1 cellular context compared by ENCODE assay signal in the genomic region with DNA sequence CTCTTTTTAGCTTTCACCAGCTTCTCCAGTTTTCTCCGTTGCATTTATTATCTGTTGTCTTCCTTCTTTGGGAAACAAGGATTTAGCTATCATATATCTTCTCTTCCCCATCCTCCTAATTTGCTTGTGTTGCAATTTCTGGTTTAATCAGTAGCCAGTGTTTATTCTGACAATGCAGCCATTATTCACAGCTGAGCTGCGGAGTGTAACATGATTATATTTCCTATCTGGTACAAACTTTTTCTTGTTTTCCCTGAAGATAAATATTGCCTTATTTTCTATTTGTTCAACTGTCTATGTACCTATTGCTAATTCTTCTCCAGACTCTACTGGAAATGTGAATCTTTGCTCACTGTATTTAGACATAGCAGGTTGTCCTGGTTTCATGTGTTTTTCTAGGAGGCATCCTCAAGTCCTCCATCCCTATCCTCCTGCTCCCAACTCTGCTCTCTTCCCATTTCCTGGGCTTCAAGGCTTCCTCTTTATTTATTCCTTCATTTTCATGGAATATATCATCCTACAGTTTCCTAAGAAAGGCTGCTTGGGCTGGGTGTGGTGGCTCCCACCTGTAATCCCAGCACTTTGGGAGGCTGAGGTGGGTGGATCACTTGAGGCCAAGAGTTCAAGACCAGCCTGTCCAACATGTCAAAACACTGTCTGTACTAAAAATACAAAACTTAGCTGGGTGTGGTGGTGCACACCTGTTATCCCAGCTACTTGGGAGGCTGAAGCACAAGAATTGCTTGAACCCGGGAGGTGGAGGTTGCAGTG.
TF ChIP-seq lines count a peak whose summit lies in the region.

No MANE protein-coding gene starts in this region.

TF ChIP-seq in HepG2, 621 proteins besides CTCF, POLR2A, EP300 and RAD21 (continued from another document):
- no peak for TF ChIP-seq ZNF10 (CRISPR knock-in tag; IDR thresholded peaks at IDR 0.05; ENCODE audit: borderline replicate concordance, low read depth)
- TF ChIP-seq, protein P1, sequence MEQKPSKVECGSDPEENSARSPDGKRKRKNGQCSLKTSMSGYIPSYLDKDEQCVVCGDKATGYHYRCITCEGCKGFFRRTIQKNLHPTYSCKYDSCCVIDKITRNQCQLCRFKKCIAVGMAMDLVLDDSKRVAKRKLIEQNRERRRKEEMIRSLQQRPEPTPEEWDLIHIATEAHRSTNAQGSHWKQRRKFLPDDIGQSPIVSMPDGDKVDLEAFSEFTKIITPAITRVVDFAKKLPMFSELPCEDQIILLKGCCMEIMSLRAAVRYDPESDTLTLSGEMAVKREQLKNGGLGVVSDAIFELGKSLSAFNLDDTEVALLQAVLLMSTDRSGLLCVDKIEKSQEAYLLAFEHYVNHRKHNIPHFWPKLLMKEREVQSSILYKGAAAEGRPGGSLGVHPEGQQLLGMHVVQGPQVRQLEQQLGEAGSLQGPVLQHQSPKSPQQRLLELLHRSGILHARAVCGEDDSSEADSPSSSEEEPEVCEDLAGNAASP (CRISPR knock-in tag; IDR thresholded peaks at IDR 0.05; ENCODE audit: borderline replicate concordance) = peak; percentile 44; the same call in 1 of the 2 replicates
- TF ChIP-seq EED (CRISPR knock-in tag; IDR thresholded peaks at IDR 0.05) = no peak
- TF ChIP-seq, protein P2, sequence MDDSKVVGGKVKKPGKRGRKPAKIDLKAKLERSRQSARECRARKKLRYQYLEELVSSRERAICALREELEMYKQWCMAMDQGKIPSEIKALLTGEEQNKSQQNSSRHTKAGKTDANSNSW (CRISPR knock-in tag; IDR thresholded peaks at IDR 0.05; ENCODE audit: borderline replicate concordance) = no peak
- TF ChIP-seq, protein P3, sequence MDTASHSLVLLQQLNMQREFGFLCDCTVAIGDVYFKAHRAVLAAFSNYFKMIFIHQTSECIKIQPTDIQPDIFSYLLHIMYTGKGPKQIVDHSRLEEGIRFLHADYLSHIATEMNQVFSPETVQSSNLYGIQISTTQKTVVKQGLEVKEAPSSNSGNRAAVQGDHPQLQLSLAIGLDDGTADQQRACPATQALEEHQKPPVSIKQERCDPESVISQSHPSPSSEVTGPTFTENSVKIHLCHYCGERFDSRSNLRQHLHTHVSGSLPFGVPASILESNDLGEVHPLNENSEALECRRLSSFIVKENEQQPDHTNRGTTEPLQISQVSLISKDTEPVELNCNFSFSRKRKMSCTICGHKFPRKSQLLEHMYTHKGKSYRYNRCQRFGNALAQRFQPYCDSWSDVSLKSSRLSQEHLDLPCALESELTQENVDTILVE (CRISPR knock-in tag; IDR thresholded peaks at IDR 0.05) = peak; percentile 55
- TF ChIP-seq KDM6A (CRISPR knock-in tag; IDR thresholded peaks at IDR 0.05; ENCODE audit: low read depth) = peak; percentile 68; the same call in 1 of the 2 replicates
- TF ChIP-seq MIXL1 (CRISPR knock-in tag; IDR thresholded peaks at IDR 0.05) = peak; percentile 97
- no peak for TF ChIP-seq AKAP8 (CRISPR knock-in tag; IDR thresholded peaks at IDR 0.05)
- no peak for TF ChIP-seq ZFP62 (CRISPR knock-in tag; IDR thresholded peaks at IDR 0.05)
- TF ChIP-seq ELF3 (CRISPR knock-in tag; IDR thresholded peaks at IDR 0.05) = peak; percentile 94
- TF ChIP-seq ZNF225 (CRISPR knock-in tag; IDR thresholded peaks at IDR 0.05) = no peak
- TF ChIP-seq MYC (CRISPR knock-in tag; IDR thresholded peaks at IDR 0.05; ENCODE audit: borderline replicate concordance) = no peak
- TF ChIP-seq ZNF124 (CRISPR knock-in tag; IDR thresholded peaks at IDR 0.05) = no peak
- TF ChIP-seq CREM (IDR thresholded peaks at IDR 0.05) = peak; percentile 80
- no peak for TF ChIP-seq CREM (CRISPR knock-in tag; IDR thresholded peaks at IDR 0.05)
- 0 out of 2 replicates have a peak, but pooled peaks have one; percentile 60 for TF ChIP-seq SNAPC2 (CRISPR knock-in tag; IDR thresholded peaks at IDR 0.05)
- TF ChIP-seq SP1 (IDR thresholded peaks at IDR 0.05) = no peak
- TF ChIP-seq SP1 (CRISPR knock-in tag; IDR thresholded peaks at IDR 0.05) = no peak
- TF ChIP-seq ZNF557 (CRISPR knock-in tag; IDR thresholded peaks at IDR 0.05) = no peak
- peak; percentile 45; the same call in 1 of the 2 replicates for TF ChIP-seq ZNF816 (CRISPR knock-in tag; IDR thresholded peaks at IDR 0.05; ENCODE audit: borderline replicate concordance)
- TF ChIP-seq ZNF224 (CRISPR knock-in tag; IDR thresholded peaks at IDR 0.05) = no peak
- TF ChIP-seq, protein P4, sequence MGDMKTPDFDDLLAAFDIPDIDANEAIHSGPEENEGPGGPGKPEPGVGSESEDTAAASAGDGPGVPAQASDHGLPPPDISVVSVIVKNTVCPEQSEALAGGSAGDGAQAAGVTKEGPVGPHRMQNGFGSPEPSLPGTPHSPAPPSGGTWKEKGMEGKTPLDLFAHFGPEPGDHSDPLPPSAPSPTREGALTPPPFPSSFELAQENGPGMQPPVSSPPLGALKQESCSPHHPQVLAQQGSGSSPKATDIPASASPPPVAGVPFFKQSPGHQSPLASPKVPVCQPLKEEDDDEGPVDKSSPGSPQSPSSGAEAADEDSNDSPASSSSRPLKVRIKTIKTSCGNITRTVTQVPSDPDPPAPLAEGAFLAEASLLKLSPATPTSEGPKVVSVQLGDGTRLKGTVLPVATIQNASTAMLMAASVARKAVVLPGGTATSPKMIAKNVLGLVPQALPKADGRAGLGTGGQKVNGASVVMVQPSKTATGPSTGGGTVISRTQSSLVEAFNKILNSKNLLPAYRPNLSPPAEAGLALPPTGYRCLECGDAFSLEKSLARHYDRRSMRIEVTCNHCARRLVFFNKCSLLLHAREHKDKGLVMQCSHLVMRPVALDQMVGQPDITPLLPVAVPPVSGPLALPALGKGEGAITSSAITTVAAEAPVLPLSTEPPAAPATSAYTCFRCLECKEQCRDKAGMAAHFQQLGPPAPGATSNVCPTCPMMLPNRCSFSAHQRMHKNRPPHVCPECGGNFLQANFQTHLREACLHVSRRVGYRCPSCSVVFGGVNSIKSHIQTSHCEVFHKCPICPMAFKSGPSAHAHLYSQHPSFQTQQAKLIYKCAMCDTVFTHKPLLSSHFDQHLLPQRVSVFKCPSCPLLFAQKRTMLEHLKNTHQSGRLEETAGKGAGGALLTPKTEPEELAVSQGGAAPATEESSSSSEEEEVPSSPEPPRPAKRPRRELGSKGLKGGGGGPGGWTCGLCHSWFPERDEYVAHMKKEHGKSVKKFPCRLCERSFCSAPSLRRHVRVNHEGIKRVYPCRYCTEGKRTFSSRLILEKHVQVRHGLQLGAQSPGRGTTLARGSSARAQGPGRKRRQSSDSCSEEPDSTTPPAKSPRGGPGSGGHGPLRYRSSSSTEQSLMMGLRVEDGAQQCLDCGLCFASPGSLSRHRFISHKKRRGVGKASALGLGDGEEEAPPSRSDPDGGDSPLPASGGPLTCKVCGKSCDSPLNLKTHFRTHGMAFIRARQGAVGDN (CRISPR knock-in tag; IDR thresholded peaks at IDR 0.05) = no peak
- no peak for TF ChIP-seq HNRNPK (IDR thresholded peaks at IDR 0.05; ENCODE audit: low read depth, low read length, poor library complexity, severe bottlenecking)
- TF ChIP-seq NR3C1 (CRISPR knock-in tag; IDR thresholded peaks at IDR 0.05) = no peak
- TF ChIP-seq, protein P5, sequence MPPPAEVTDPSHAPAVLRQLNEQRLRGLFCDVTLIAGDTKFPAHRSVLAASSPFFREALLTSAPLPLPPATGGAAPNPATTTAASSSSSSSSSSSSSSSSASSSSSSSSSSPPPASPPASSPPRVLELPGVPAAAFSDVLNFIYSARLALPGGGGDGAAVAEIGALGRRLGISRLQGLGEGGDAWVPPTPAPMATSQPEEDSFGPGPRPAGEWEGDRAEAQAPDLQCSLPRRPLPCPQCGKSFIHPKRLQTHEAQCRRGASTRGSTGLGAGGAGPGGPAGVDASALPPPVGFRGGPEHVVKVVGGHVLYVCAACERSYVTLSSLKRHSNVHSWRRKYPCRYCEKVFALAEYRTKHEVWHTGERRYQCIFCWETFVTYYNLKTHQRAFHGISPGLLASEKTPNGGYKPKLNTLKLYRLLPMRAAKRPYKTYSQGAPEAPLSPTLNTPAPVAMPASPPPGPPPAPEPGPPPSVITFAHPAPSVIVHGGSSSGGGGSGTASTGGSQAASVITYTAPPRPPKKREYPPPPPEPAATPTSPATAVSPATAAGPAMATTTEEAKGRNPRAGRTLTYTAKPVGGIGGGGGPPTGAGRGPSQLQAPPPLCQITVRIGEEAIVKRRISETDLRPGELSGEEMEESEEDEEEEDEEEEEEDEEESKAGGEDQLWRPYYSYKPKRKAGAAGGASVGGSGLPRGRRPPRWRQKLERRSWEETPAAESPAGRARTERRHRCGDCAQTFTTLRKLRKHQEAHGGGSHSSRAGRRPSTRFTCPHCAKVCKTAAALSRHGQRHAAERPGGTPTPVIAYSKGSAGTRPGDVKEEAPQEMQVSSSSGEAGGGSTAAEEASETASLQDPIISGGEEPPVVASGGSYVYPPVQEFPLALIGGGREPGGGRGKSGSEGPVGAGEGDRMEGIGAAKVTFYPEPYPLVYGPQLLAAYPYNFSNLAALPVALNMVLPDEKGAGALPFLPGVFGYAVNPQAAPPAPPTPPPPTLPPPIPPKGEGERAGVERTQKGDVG (CRISPR knock-in tag; IDR thresholded peaks at IDR 0.05; ENCODE audit: borderline replicate concordance) = no peak
- no peak for TF ChIP-seq ZFP36 (IDR thresholded peaks at IDR 0.05; ENCODE audit: borderline replicate concordance, low read depth, low read length, partially characterized antibody)
- no peak for TF ChIP-seq MAFG (CRISPR knock-in tag; IDR thresholded peaks at IDR 0.05)
- no peak for TF ChIP-seq ZNF777 (CRISPR knock-in tag; IDR thresholded peaks at IDR 0.05)
- TF ChIP-seq KDM4B (CRISPR knock-in tag; IDR thresholded peaks at IDR 0.05) = no peak
- no peak for TF ChIP-seq ZNF550 (CRISPR knock-in tag; IDR thresholded peaks at IDR 0.05; ENCODE audit: borderline replicate concordance)
- no peak for TF ChIP-seq CBX5 (CRISPR knock-in tag; IDR thresholded peaks at IDR 0.05; ENCODE audit: borderline replicate concordance)
- no peak for TF ChIP-seq PAWR (CRISPR knock-in tag; IDR thresholded peaks at IDR 0.05; ENCODE audit: borderline replicate concordance)
- TF ChIP-seq MEIS2 (CRISPR knock-in tag; IDR thresholded peaks at IDR 0.05) = no peak
- no peak for TF ChIP-seq STAG1 (CRISPR knock-in tag; IDR thresholded peaks at IDR 0.05)
- TF ChIP-seq, protein P6, sequence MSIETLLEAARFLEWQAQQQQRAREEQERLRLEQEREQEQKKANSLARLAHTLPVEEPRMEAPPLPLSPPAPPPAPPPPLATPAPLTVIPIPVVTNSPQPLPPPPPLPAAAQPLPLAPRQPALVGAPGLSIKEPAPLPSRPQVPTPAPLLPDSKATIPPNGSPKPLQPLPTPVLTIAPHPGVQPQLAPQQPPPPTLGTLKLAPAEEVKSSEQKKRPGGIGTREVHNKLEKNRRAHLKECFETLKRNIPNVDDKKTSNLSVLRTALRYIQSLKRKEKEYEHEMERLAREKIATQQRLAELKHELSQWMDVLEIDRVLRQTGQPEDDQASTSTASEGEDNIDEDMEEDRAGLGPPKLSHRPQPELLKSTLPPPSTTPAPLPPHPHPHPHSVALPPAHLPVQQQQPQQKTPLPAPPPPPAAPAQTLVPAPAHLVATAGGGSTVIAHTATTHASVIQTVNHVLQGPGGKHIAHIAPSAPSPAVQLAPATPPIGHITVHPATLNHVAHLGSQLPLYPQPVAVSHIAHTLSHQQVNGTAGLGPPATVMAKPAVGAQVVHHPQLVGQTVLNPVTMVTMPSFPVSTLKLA (IDR thresholded peaks at IDR 0.05) = no peak
- TF ChIP-seq ADNP (CRISPR knock-in tag; IDR thresholded peaks at IDR 0.05) = peak; percentile 92
- peak; percentile 10; the same call in 1 of the 2 replicates for TF ChIP-seq ZNF264 (CRISPR knock-in tag; IDR thresholded peaks at IDR 0.05)
- no peak for TF ChIP-seq U2AF1 (optimal IDR thresholded peaks at IDR 0.05; ENCODE audit: low read depth, low read length)
- TF ChIP-seq, protein P7, sequence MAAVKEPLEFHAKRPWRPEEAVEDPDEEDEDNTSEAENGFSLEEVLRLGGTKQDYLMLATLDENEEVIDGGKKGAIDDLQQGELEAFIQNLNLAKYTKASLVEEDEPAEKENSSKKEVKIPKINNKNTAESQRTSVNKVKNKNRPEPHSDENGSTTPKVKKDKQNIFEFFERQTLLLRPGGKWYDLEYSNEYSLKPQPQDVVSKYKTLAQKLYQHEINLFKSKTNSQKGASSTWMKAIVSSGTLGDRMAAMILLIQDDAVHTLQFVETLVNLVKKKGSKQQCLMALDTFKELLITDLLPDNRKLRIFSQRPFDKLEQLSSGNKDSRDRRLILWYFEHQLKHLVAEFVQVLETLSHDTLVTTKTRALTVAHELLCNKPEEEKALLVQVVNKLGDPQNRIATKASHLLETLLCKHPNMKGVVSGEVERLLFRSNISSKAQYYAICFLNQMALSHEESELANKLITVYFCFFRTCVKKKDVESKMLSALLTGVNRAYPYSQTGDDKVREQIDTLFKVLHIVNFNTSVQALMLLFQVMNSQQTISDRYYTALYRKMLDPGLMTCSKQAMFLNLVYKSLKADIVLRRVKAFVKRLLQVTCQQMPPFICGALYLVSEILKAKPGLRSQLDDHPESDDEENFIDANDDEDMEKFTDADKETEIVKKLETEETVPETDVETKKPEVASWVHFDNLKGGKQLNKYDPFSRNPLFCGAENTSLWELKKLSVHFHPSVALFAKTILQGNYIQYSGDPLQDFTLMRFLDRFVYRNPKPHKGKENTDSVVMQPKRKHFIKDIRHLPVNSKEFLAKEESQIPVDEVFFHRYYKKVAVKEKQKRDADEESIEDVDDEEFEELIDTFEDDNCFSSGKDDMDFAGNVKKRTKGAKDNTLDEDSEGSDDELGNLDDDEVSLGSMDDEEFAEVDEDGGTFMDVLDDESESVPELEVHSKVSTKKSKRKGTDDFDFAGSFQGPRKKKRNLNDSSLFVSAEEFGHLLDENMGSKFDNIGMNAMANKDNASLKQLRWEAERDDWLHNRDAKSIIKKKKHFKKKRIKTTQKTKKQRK (IDR thresholded peaks at IDR 0.05; ENCODE audit: low read length) = no peak
- TF ChIP-seq, protein P8, sequence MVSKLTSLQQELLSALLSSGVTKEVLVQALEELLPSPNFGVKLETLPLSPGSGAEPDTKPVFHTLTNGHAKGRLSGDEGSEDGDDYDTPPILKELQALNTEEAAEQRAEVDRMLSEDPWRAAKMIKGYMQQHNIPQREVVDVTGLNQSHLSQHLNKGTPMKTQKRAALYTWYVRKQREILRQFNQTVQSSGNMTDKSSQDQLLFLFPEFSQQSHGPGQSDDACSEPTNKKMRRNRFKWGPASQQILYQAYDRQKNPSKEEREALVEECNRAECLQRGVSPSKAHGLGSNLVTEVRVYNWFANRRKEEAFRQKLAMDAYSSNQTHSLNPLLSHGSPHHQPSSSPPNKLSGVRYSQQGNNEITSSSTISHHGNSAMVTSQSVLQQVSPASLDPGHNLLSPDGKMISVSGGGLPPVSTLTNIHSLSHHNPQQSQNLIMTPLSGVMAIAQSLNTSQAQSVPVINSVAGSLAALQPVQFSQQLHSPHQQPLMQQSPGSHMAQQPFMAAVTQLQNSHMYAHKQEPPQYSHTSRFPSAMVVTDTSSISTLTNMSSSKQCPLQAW (CRISPR knock-in tag; IDR thresholded peaks at IDR 0.05) = peak; percentile 83; the same call in 1 of the 2 replicates
- TF ChIP-seq KAT7 (CRISPR knock-in tag; IDR thresholded peaks at IDR 0.05; ENCODE audit: borderline replicate concordance) = no peak
- no peak for TF ChIP-seq SRSF9 (IDR thresholded peaks at IDR 0.05; ENCODE audit: borderline replicate concordance, insufficient read depth, low read depth, low read length, poor library complexity, severe bottlenecking)
- TF ChIP-seq, protein P9, sequence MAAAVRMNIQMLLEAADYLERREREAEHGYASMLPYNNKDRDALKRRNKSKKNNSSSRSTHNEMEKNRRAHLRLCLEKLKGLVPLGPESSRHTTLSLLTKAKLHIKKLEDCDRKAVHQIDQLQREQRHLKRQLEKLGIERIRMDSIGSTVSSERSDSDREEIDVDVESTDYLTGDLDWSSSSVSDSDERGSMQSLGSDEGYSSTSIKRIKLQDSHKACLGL (CRISPR knock-in tag; IDR thresholded peaks at IDR 0.05) = no peak
